In the genomic region with DNA sequence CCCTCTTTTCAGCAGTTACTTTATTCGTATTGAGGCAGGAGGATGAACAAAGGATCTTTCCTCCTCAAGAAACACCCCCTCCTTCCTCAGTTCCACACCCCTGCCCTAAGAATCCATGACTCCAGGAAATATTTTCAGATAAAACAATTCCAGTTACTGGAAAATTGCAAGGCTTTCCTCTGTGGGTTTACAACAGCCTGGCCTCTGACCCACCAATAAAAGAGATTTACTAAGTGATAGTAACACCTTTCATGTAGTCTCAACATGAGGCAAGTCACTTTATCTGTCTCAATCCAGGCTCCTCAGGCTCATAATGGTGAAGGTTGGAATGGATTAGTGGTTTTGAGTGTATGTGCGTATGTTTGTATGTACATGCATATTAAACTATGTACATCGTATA, we compare ENCODE assay signal across 24 cellular contexts.
"Had no signal": no experiment of that assay in that cellular context is flagged by ENCODE, and none has a peak within 500 bp of the region (broad histone marks: within the 10 kb centered on the region; RNA-seq: fewer than 3 reads in every experiment).

No MANE protein-coding gene starts in this region.

- H3K36me3 Mint-ChIP-seq: activated naive CD4-positive, alpha-beta T cell treated with anti-CD3 and anti-CD28 coated beads, Interleukin-2, amount 50 U/mL, for 72 hours; natural killer cell had no signal

- H3K36me3 ChIP-seq: adrenal gland, ascending aorta, brain microvascular endothelial cell, esophagus squamous epithelium, gastroesophageal sphincter, right atrium auricular region, tibial artery had no signal

- H3K9me3 ChIP-seq: adrenal gland, ascending aorta, esophagus squamous epithelium, gastroesophageal sphincter, right atrium auricular region, tibial artery had no signal

- H3K4me3 Mint-ChIP-seq: effector memory CD8-positive, alpha-beta T cell; natural killer cell; stimulated activated naive CD8-positive, alpha-beta T cell treated with anti-CD3 and anti-CD28 coated beads, Interleukin-15, Interleukin-2, amounts not matched to agents 100 ng/mL and 50 ng/mL, for 24 hours; T-helper 2 cell treated with Interferon-gamma antibody and Interleukin-4, amounts not matched to agents 5 μg/mL and 100 μg/mL, for 36 hours had no signal

- H3K27me3 ChIP-seq: adrenal gland, ascending aorta, brain microvascular endothelial cell, dorsolateral prefrontal cortex, esophagus squamous epithelium, gastroesophageal sphincter, right atrium auricular region, tibial artery had no signal

- H3K9me3 Mint-ChIP-seq: activated naive CD4-positive, alpha-beta T cell treated with anti-CD3 and anti-CD28 coated beads, Interleukin-2, amount 50 U/mL, for 72 hours; effector memory CD8-positive, alpha-beta T cell; natural killer cell; stimulated activated naive CD8-positive, alpha-beta T cell treated with anti-CD3 and anti-CD28 coated beads, Interleukin-15, Interleukin-2, amounts not matched to agents 100 ng/mL and 50 ng/mL, for 24 hours; T-helper 2 cell treated with Interferon-gamma antibody and Interleukin-4, amounts not matched to agents 5 μg/mL and 100 μg/mL, for 36 hours had no signal

- DNase-seq: activated CD4-positive, alpha-beta T cell treated with anti-CD3 and anti-CD28 coated beads for 1 hour; activated gamma-delta T cell treated with Interleukin-2 at 50 U/mL for 16 hours; activated T-cell treated with anti-CD3 and anti-CD28 coated beads, Interleukin-2, amount 50 U/mL, for 1 hour; adrenal gland; brain microvascular endothelial cell; caudate nucleus; dorsolateral prefrontal cortex; effector memory CD8-positive, alpha-beta T cell; esophagus squamous epithelium; head of caudate nucleus; islet precursor cell; left cardiac atrium; natural killer cell; stimulated activated CD4-positive, alpha-beta T cell treated with anti-CD3 and anti-CD28 coated beads, Interleukin-1b, Interleukin-23, amount 100 ng/mL, for 48 hours; tibial artery had no signal

- H3K27me3 Mint-ChIP-seq: stimulated activated naive CD8-positive, alpha-beta T cell treated with anti-CD3 and anti-CD28 coated beads, Interleukin-15, Interleukin-2, amounts not matched to agents 100 ng/mL and 50 ng/mL, for 24 hours had no signal

- H3K27ac ChIP-seq: adrenal gland, ascending aorta, brain microvascular endothelial cell, dorsolateral prefrontal cortex, esophagus squamous epithelium, right atrium auricular region, tibial artery, VCaP had no signal

- H3K4me3 ChIP-seq: adrenal gland, ascending aorta, dorsolateral prefrontal cortex, esophagus squamous epithelium, gastroesophageal sphincter, lung, right atrium auricular region, tibial artery had no signal

- H3K4me1 ChIP-seq: adrenal gland, ascending aorta, gastroesophageal sphincter, tibial artery had no signal

- ATAC-seq: activated naive CD4-positive, alpha-beta T cell treated with anti-CD3 and anti-CD28 coated beads, Interleukin-2, amount 50 U/mL, for 72 hours; effector memory CD8-positive, alpha-beta T cell; gastroesophageal sphincter; natural killer cell had no signal

- H3K27ac Mint-ChIP-seq: effector memory CD8-positive, alpha-beta T cell; natural killer cell; progenitor cell of endocrine pancreas; stimulated activated naive CD8-positive, alpha-beta T cell treated with anti-CD3 and anti-CD28 coated beads, Interleukin-15, Interleukin-2, amounts not matched to agents 100 ng/mL and 50 ng/mL, for 24 hours; T-helper 2 cell treated with Interferon-gamma antibody and Interleukin-4, amounts not matched to agents 5 μg/mL and 100 μg/mL, for 36 hours had no signal
